In the genomic region with DNA sequence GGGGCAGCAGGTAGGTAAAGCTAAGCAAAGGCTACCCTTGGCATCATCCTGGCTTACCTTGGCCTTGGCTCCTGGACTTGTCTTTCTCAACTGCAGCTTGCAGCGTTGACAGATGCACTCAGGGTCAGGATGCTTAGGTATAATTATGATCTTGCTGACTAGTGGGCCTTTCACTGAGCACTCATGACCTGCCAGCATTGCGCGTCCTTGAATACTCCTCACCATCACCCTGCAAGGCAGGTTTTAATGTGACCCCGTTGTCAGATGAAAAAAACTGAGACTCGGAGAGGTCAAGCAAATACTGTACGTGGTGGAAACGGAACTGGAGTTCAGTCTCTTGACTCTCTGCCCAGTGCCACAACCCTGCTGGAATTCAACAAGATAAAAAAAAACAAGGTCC, we compare ENCODE assay signal across 23 cellular contexts.
"Had no signal": no experiment of that assay in that cellular context is flagged by ENCODE, and none has a peak within 500 bp of the region (broad histone marks: within the 10 kb centered on the region; RNA-seq: fewer than 3 reads in every experiment).

No MANE protein-coding gene starts in this region.

- H3K36me3 ChIP-seq: MG63, SJSA1 had no signal

- DNase-seq: IMR-90, Karpas-422, KG1, MG63, NCI-H1092, NCI-H1105 treated with DMSO at 0.1 percent for 48 hours, NCI-H1417 treated with DMSO at 0.1 percent for 48 hours, NCI-H146, NCI-H1694 treated with DMSO at 0.1 percent for 48 hours, NCI-H1930, NCI-H2081, NCI-H2107, NCI-H2171 treated with DMSO at 0.1 percent for 48 hours, NCI-H345, NCI-H446 treated with DMSO at 0.1 percent for 48 hours, NCI-H510A treated with DMSO at 0.1 percent for 48 hours, NCI-H526, NCI-H82, RPMI8226, SHP77 treated with DMSO at 0.1 percent for 48 hours had no signal

- H3K27me3 ChIP-seq: MG63, SJSA1 had no signal

- FAIRE-seq: RCC 7860 had no signal

- H3K4me3 ChIP-seq: MG63, SJSA1, SK-N-MC had no signal
